Comparison of ENCODE assay signal across 11 cellular contexts in the genomic region with DNA sequence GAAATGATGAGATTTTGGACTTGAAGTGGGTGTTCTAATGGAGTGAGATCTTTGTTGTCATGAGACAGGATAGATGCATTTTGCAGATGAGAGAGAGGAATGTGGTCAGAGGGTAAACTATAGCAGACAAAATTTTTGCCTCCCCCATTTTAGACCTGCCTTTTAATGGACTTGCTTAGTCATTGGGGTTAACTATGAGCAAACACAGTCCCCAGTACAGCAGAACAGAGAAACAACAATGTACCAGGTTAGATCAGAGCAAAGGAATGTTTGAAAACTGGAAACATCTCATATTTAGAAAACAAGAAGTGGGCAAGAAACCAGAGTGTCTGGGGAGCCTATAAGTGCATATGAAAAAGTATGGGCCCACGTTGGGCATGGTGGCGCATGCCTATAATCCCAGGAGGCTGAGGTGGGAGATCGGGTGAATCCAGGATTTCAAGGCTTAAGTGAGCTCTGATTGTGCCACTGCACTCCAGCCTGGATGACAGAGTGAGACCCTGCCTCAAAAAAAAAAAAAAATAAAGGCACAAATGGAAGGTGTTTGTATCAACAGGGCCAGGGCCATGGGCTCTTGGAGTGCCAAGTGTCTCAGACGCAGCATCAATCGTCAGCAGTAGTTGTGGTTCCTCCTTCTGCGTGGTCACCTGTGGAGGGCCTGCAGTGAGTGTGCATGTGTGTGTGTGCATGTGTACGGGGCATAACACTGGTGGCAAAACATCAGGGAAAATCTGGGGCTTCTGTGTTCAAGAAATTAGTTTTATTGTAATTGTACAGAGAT.
A peak's percentile ranks its signal among the peaks of the same experiment; 100 is the strongest.
DNase-seq lines count a peak whose midpoint lies in the region; ATAC-seq, FAIRE-seq and TF ChIP-seq lines count a peak whose summit lies in the region.
"Had no signal": no experiment of that assay in that cellular context is flagged by ENCODE, and none has a peak within 500 bp of the region (broad histone marks: within the 10 kb centered on the region; RNA-seq: fewer than 3 reads in every experiment).

No MANE protein-coding gene starts in this region.

- H3K27ac ChIP-seq in IMR-90 (ENCODE audit: insufficient read depth, low read length) (peak overlapping the region; percentile 82), K562 (ENCODE audit: extremely low read depth, low read depth, low read length) (0 out of 3 replicates have a peak overlapping the region, but pooled peaks have one; percentile 19), mesenchymal stem cell (ENCODE audit: low read length, poor library complexity, severe bottlenecking) (peak overlapping the region; percentile 89), WERI-Rb-1 (no peak overlapping the region)
- H3K27ac ChIP-seq: pancreas had no signal

- intact Hi-C loops in IMR-90 (cut with micrococcal nuclease) (loop anchor here (10.0 kb wide), 1 partner anchor 538 kb away; the partner anchor contains the start of genes CKS2 and SECISBP2), K562 (cut with micrococcal nuclease) (no loop called here)

- no peak overlapping the region for H2AK9ac ChIP-seq in IMR-90 (replicated peaks; ENCODE audit: low read depth, low read length, poor library complexity)

- H3K4me2 ChIP-seq in IMR-90 (ENCODE audit: low read depth, low read length), result no peak overlapping the region
- no peak overlapping the region for H3K4me2 ChIP-seq in K562 (ENCODE audit: insufficient read depth, low read length)
- no peak overlapping the region for H3K4me2 ChIP-seq in mesenchymal stem cell (ENCODE audit: low read length, poor library complexity, severe bottlenecking)

- FAIRE-seq in K562 (lab: Jason Lieb, UNC), result no peak
- FAIRE-seq: pancreas had no signal

- POLR2A ChIA-PET in IMR-90 (lab: Charles Lee; ENCODE audit: unreplicated experiment) (no interaction called here), K562 (lab: Yijun Ruan, JAX) (no interaction called here)

- H3K9me3 ChIP-seq in IMR-90 (ENCODE audit: control insufficient read depth, insufficient read depth, low read length) (no peaks in the 10 kb centered on the region), K562 (replicated peaks; ENCODE audit: control insufficient read depth, insufficient read depth, low read depth, low read length) (no peaks in the 10 kb centered on the region), mesenchymal stem cell (ENCODE audit: control insufficient read depth, low read length) (no peaks in the 10 kb centered on the region), WERI-Rb-1 (ENCODE audit: severe bottlenecking) (no peaks in the 10 kb centered on the region)
- H3K9me3 ChIP-seq: pancreas had no signal

- H3K4me3 ChIP-seq in IMR-90 (ENCODE audit: insufficient read depth, low read depth, low read length) (no peak overlapping the region), K562 (no peak overlapping the region), mesenchymal stem cell (ENCODE audit: insufficient read depth in 1 of 2, low read depth in 1 of 2, low read length in 2 of 2) (peak overlapping the region in 1 of 2 experiments; percentile 16), WERI-Rb-1 (ENCODE audit: low read depth, low read length) (no peak overlapping the region)
- H3K4me3 ChIP-seq: pancreas had no signal

- dilution Hi-C loops in IMR-90 (cut with HindIII; ENCODE audit: low sequenced_read_pairs, unreplicated experiment), result no loop called here

- H3K4ac ChIP-seq in IMR-90 (ENCODE audit: low read depth, low read length) (peak overlapping the region; percentile 97), mesenchymal stem cell (ENCODE audit: low read depth in 1 of 2, low read length in 2 of 2) (peak overlapping the region; percentile 97 to 98)

- peaks cover 0 to 5% of the 10 kb centered on the region in 2 experiments; a peak in 1 of 4 replicates for H3K79me1 ChIP-seq in IMR-90 (ENCODE audit: low read depth in 1 of 2, low read length in 2 of 2)
- H3K79me1 ChIP-seq in mesenchymal stem cell (replicated peaks; ENCODE audit: low read length, poor library complexity, severe bottlenecking), result no peaks in the 10 kb centered on the region

- peak overlapping the region; percentile 96 for H4K91ac ChIP-seq in IMR-90 (ENCODE audit: insufficient read depth, low read depth, low read length)
- H4K91ac ChIP-seq in mesenchymal stem cell (ENCODE audit: low read length), result peak overlapping the region; percentile 94

- no peak overlapping the region for H2AFZ ChIP-seq in IMR-90 (replicated peaks; ENCODE audit: low read length, poor library complexity)
- H2AFZ ChIP-seq in K562 (ENCODE audit: low read depth, low read length), result no peak overlapping the region
- no peak overlapping the region for H2AFZ ChIP-seq in mesenchymal stem cell (ENCODE audit: low read depth, low read length)

- peak overlapping the region; percentile 85 for H2BK5ac ChIP-seq in IMR-90 (ENCODE audit: low read depth, low read length, poor library complexity, severe bottlenecking)
- H2BK5ac ChIP-seq in mesenchymal stem cell (ENCODE audit: low read depth, low read length, poor library complexity, severe bottlenecking), result peak overlapping the region; percentile 85

- H4K5ac ChIP-seq in IMR-90 (ENCODE audit: low read depth, low read length), result peak overlapping the region; percentile 64

- TF ChIP-seq EP300 in K562 (IDR thresholded peaks at IDR 0.05; ENCODE audit: low read length), result no peak

- H3K4me1 ChIP-seq in IMR-90 (ENCODE audit: control insufficient read depth, insufficient read depth, low read length) (peaks cover 41% of the 10 kb centered on the region), K562 (replicated peaks in 1 of 2; ENCODE audit: control insufficient read depth in 2 of 2, insufficient read depth in 2 of 2, low read length in 2 of 2) (peaks cover 19 to 53% of the 10 kb centered on the region in 2 experiments), mesenchymal stem cell (ENCODE audit: control insufficient read depth, insufficient read depth, low read depth, low read length) (peaks cover 21% of the 10 kb centered on the region)
- H3K4me1 ChIP-seq: pancreas had no signal

- H2AK5ac ChIP-seq in IMR-90 (ENCODE audit: low read depth, low read length) (peak overlapping the region; percentile 99), mesenchymal stem cell (ENCODE audit: low read length, severe bottlenecking) (peak overlapping the region; percentile 83)

- H2BK15ac ChIP-seq in IMR-90 (ENCODE audit: low read depth, low read length) (peak overlapping the region; percentile 77; the same call in 2 of the 3 replicates), mesenchymal stem cell (ENCODE audit: low read depth, poor library complexity, severe bottlenecking) (peak overlapping the region; percentile 98)

- BruUV-seq in IMR-90 (replicated peaks; lab: Mats Ljungman, UMichigan) (no TSS peak), K562 (replicated peaks; lab: Mats Ljungman, UMichigan) (no TSS peak)

- H3K9me1 ChIP-seq in IMR-90 (ENCODE audit: insufficient read depth, low read length), result peaks cover 22% of the 10 kb centered on the region
- H3K9me1 ChIP-seq in K562 (ENCODE audit: control insufficient read depth, insufficient read depth, low read length), result no peaks in the 10 kb centered on the region

- H4K8ac ChIP-seq in IMR-90 (ENCODE audit: low read depth in 2 of 2, low read length in 2 of 2) (peak overlapping the region; percentile 55 to 88; a peak in 3 of 4 replicates), mesenchymal stem cell (ENCODE audit: low read length) (peak overlapping the region; percentile 86)

- peak overlapping the region; percentile 95 for H3K18ac ChIP-seq in IMR-90 (ENCODE audit: low read depth, low read length)
- peak overlapping the region; percentile 98 to 100 for H3K18ac ChIP-seq in mesenchymal stem cell (ENCODE audit: low read depth in 1 of 2, low read length in 2 of 2)

- 63% methylated on average over 3 of the region's 7 CpGs; no CpG with 5 or more reads in 1 of the 2 experiments for WGBS in IMR-90 (ENCODE audit: extremely low coverage in 2 of 2, insufficient read length in 1 of 2), 2 experiments
- 55% methylated on average over 6 of the region's 7 CpGs for WGBS in K562 (ENCODE audit: insufficient coverage, low coverage, missing lambda C conversion rate)
- 54% methylated on average over 6 of the region's 7 CpGs for WGBS in mesenchymal stem cell

- ATAC-seq in IMR-90 (ENCODE audit: low read depth) (peak; percentile 65), K562 (peak; percentile 63)

- CTCF ChIA-PET in IMR-90 (lab: Yijun Ruan, JAX) (interaction anchor here (0.6 kb wide), 1 partner anchor 206 kb away, joined by 4 read pairs; no protein-coding TSS in a partner anchor), K562 (lab: Yijun Ruan, JAX; ENCODE audit: low intra/inter-chr PET ratio) (no interaction called here)

- peak overlapping the region; percentile 42; the same call in 1 of the 2 replicates for H3K56ac ChIP-seq in IMR-90 (ENCODE audit: extremely low read depth, insufficient read depth, low read length)

- H3K27me3 ChIP-seq in IMR-90 (ENCODE audit: control insufficient read depth, insufficient read depth, low read length) (no peaks in the 10 kb centered on the region), K562 (ENCODE audit: control insufficient read depth in 2 of 2, insufficient read depth in 2 of 2, low read length in 2 of 2) (no peaks in the 10 kb centered on the region), mesenchymal stem cell (ENCODE audit: control insufficient read depth in 1 of 2, insufficient read depth in 1 of 2, low read length in 2 of 2) (no peaks in the 10 kb centered on the region), WERI-Rb-1 (ENCODE audit: insufficient read depth, low read depth, severe bottlenecking) (no peaks in the 10 kb centered on the region)
- H3K27me3 ChIP-seq: pancreas had no signal

- peak overlapping the region; percentile 84 for H3K23ac ChIP-seq in IMR-90 (ENCODE audit: low read depth, low read length)
- H3K23ac ChIP-seq in mesenchymal stem cell (ENCODE audit: low read length in 2 of 2), result no peak overlapping the region

- no peak overlapping the region for H3K9ac ChIP-seq in IMR-90 (ENCODE audit: low read depth, low read length)
- no peak overlapping the region for H3K9ac ChIP-seq in K562 (ENCODE audit: insufficient read depth in 1 of 2, low read depth in 2 of 2, low read length in 2 of 2)
- H3K9ac ChIP-seq in mesenchymal stem cell (ENCODE audit: low read length), result peak overlapping the region; percentile 34

- no peaks in the 10 kb centered on the region for H3K79me2 ChIP-seq in K562 (ENCODE audit: control insufficient read depth, insufficient read depth, low read length)

- peak overlapping the region; percentile 91 for H3K14ac ChIP-seq in IMR-90 (replicated peaks; ENCODE audit: low read depth, low read length)
- H3K14ac ChIP-seq in mesenchymal stem cell (ENCODE audit: low read length in 2 of 2), result peak overlapping the region in 1 of 2 experiments; percentile 82

- in situ Hi-C loops in IMR-90 (cut with MboI; ENCODE audit: low sequenced_read_pairs), result loop anchor here (10.0 kb wide), 1 partner anchor 218 kb away; the partner anchor contains the start of gene S1PR3
- in situ Hi-C loops in K562 (cut with MboI), result no loop called here

- H2BK120ac ChIP-seq in IMR-90 (ENCODE audit: low read depth, low read length) (peak overlapping the region; percentile 95), mesenchymal stem cell (ENCODE audit: low read depth, low read length) (peak overlapping the region; percentile 99)

- TF ChIP-seq CTCF in AG09319 (IDR thresholded peaks at IDR 0.05; ENCODE audit: low read depth, low read length) (no peak), IMR-90 (conservative IDR thresholded peaks at IDR 0.05; ENCODE audit: low read depth, low read length) (no peak), K562 (IDR thresholded peaks at IDR 0.05 in 2 of 3, conservative IDR thresholded peaks at IDR 0.05 in 1 of 3; ENCODE audit: insufficient read depth in 2 of 3, low read depth in 1 of 3, low read length in 3 of 3) (no peak), WERI-Rb-1 (IDR thresholded peaks at IDR 0.05; ENCODE audit: low read depth, low read length) (no peak)

- H3K36me3 ChIP-seq in IMR-90 (ENCODE audit: control insufficient read depth, insufficient read depth, low read length) (no peaks in the 10 kb centered on the region), K562 (ENCODE audit: control insufficient read depth, insufficient read depth, low read length) (no peaks in the 10 kb centered on the region), mesenchymal stem cell (ENCODE audit: control insufficient read depth in 1 of 2, insufficient read depth in 2 of 2, low read depth in 1 of 2, low read length in 2 of 2) (no peaks in the 10 kb centered on the region), WERI-Rb-1 (no peaks in the 10 kb centered on the region)
- H3K36me3 ChIP-seq: pancreas had no signal

- TF ChIP-seq RAD21 in IMR-90 (IDR thresholded peaks at IDR 0.05; ENCODE audit: low read length) (no peak), K562 (CRISPR knock-in tag; conservative IDR thresholded peaks at IDR 0.05 in 1 of 2, IDR thresholded peaks at IDR 0.05 in 1 of 2) (no peak)

- H4K20me1 ChIP-seq in IMR-90 (ENCODE audit: insufficient read depth, low read length), result no peaks in the 10 kb centered on the region
- no peaks in the 10 kb centered on the region for H4K20me1 ChIP-seq in K562 (replicated peaks; ENCODE audit: control insufficient read depth, insufficient read depth, low read length)

- TF ChIP-seq POLR2A in IMR-90 (IDR thresholded peaks at IDR 0.05; ENCODE audit: low read depth, low read length) (no peak), K562 (conservative IDR thresholded peaks at IDR 0.05) (no peak)

- DNase-seq in AG09319 (ENCODE audit: extremely low read depth, low read depth) (peak; percentile 36), IMR-90 (peak; percentile 87), K562 (ENCODE audit: extremely low read depth in 1 of 4, low spot score in 3 of 4) (peak in 2 of 4 experiments; percentile 17 to 25), mesenchymal stem cell (peak; percentile 75), WERI-Rb-1 (no peak), middle frontal gyrus (ENCODE audit: extremely low spot score, low spot score) (no peak), cortex of kidney (lab: John Stamatoyannopoulos, UW) (no peak), islet precursor cell (no peak)
- DNase-seq: activated CD4-positive, alpha-beta T cell treated with anti-CD3 and anti-CD28 coated beads for 4 hours; DMS153; pancreas had no signal

- H2BK20ac ChIP-seq in IMR-90 (ENCODE audit: low read depth, low read length), result peak overlapping the region; percentile 95

- H2BK12ac ChIP-seq in mesenchymal stem cell (ENCODE audit: low read length in 2 of 2), result peak overlapping the region; percentile 98 to 99

Comparison
In these comparisons a context has a peak if more than half of its experiments do, and no peak if none do; other contexts are left out.
1. DNase-seq: peak in AG09319 (single experiment), IMR-90 (single experiment) and mesenchymal stem cell (single experiment); none in WERI-Rb-1 (single experiment), middle frontal gyrus (single experiment), cortex of kidney (single experiment) and islet precursor cell (single experiment).